In genomic region chr16:67935096-67935401, GRCh38 we compare ENCODE assay signal across 8 cellular contexts. TPM values are rescaled to one million over a fixed set of nuclear protein-coding genes. Genes with fewer than 3 reads are reported as not detected.
DNase-seq lines count a peak whose midpoint lies in the region; ATAC-seq, FAIRE-seq and TF ChIP-seq lines count a peak whose summit lies in the region.

No MANE protein-coding gene starts in this region.

- TF ChIP-seq POLR2A in breast epithelium (IDR thresholded peaks at IDR 0.05), result no peak
- no peak for TF ChIP-seq POLR2A in uterus (IDR thresholded peaks at IDR 0.05)

- H3K4me1 ChIP-seq in breast epithelium (peaks cover 9 to 12% of the 10 kb centered on the region in 2 donors), uterus (peaks cover 0 to 3% of the 10 kb centered on the region in 2 donors)

- peak overlapping the region; percentile 87 to 100 for H3K4me3 Mint-ChIP-seq in activated T-cell treated with anti-CD3 and anti-CD28 coated beads, Interleukin-2, amount 50 U/mL, for 72 hours
- H3K4me3 Mint-ChIP-seq in memory B cell, result peak overlapping the region; percentile 92

- H3K9me3 ChIP-seq in breast epithelium (no peaks in the 10 kb centered on the region), uterus (no peaks in the 10 kb centered on the region)

- H3K27me3 Mint-ChIP-seq in activated T-cell treated with anti-CD3 and anti-CD28 coated beads, Interleukin-2, amount 50 U/mL, for 72 hours (ENCODE audit: low read depth), result no peaks in the 10 kb centered on the region
- H3K27me3 Mint-ChIP-seq in memory B cell, result no peaks in the 10 kb centered on the region

- H3K4me3 ChIP-seq in breast epithelium, result peak overlapping the region; percentile 84 to 89 (median 86)
- peak overlapping the region; percentile 72 to 79 for H3K4me3 ChIP-seq in uterus

- peaks cover 9 to 11% of the 10 kb centered on the region in 2 donors for H3K36me3 Mint-ChIP-seq in activated T-cell treated with anti-CD3 and anti-CD28 coated beads, Interleukin-2, amount 50 U/mL, for 72 hours (ENCODE audit: insufficient read depth in 2 of 2)
- H3K36me3 Mint-ChIP-seq in memory B cell, result peaks cover 13% of the 10 kb centered on the region

- H3K27me3 ChIP-seq in breast epithelium, result no peaks in the 10 kb centered on the region
- H3K27me3 ChIP-seq in uterus, result no peaks in the 10 kb centered on the region

- ATAC-seq in activated T-cell treated with anti-CD3 and anti-CD28 coated beads, Interleukin-2, amount 50 U/mL, for 72 hours (replicated peaks in 1 of 2), result no peak
- ATAC-seq in memory B cell (ENCODE audit: low read depth), result no peak
- no peak for ATAC-seq in GM21576 (IDR thresholded peaks at IDR 0.05; ENCODE audit: unreplicated experiment)

- H3K36me3 ChIP-seq in breast epithelium, result no peaks in the 10 kb centered on the region
- no peaks in the 10 kb centered on the region for H3K36me3 ChIP-seq in uterus

- DNase-seq in activated T-cell treated with anti-CD3 and anti-CD28 coated beads, Interleukin-2, amount 50 U/mL, for 72 hours, result no peak
- DNase-seq in activated T-cell treated with anti-CD3 and anti-CD28 coated beads for 4 hours (no peak), breast epithelium (ENCODE audit: low spot score in 2 of 2) (no peak), memory B cell (ENCODE audit: low spot score in 2 of 2) (no peak), uterus (no peak), frontal cortex (ENCODE audit: low spot score in 2 of 2) (no peak), NCI-H2171 (lab: John Stamatoyannopoulos, UW) (no peak)

- H3K27ac Mint-ChIP-seq in activated T-cell treated with anti-CD3 and anti-CD28 coated beads, Interleukin-2, amount 50 U/mL, for 72 hours, result peak overlapping the region; percentile 81
- peak overlapping the region; percentile 86 for H3K27ac Mint-ChIP-seq in memory B cell

- H3K27ac ChIP-seq in breast epithelium (peak overlapping the region; percentile 89 to 98), uterus (peak overlapping the region; percentile 85 to 91)

- FAIRE-seq in frontal cortex (lab: Jason Lieb, UNC), result no peak

- intact Hi-C loops in breast epithelium (cut with DNase I; ENCODE audit: low total_unique reads) (no loop called here), uterus (cut with DNase I; ENCODE audit: low total_unique reads) (no loop called here)

- H3K4me1 Mint-ChIP-seq in activated T-cell treated with anti-CD3 and anti-CD28 coated beads, Interleukin-2, amount 50 U/mL, for 72 hours (ENCODE audit: low read depth), result peaks cover 46% of the 10 kb centered on the region
- peaks cover 18% of the 10 kb centered on the region for H3K4me1 Mint-ChIP-seq in memory B cell

- TF ChIP-seq CTCF in breast epithelium (IDR thresholded peaks at IDR 0.05) (no peak), uterus (IDR thresholded peaks at IDR 0.05) (no peak)

- no peaks in the 10 kb centered on the region for H3K9me3 Mint-ChIP-seq in activated T-cell treated with anti-CD3 and anti-CD28 coated beads, Interleukin-2, amount 50 U/mL, for 72 hours
- no peaks in the 10 kb centered on the region for H3K9me3 Mint-ChIP-seq in memory B cell

RNA-seq across cellular contexts. Expression of gene PSMB10, which starts 1.6 kb away (rescaled TPM):
- 100 to 1,000 TPM; 169 to 184 TPM for total RNA-seq in activated T-cell treated with anti-CD3 and anti-CD28 coated beads, Interleukin-2, amount 50 U/mL, for 72 hours
- total RNA-seq in breast epithelium, result 10 to 100 TPM; 32.1 to 46.2 (median 34.1) TPM
- 10 to 100 TPM in 3 of 4 donors, 1 to 10 TPM in 1; 9.5 to 30.7 (median 15.3) TPM for total RNA-seq in uterus
- total RNA-seq in frontal cortex, result 13.0 TPM

RNA-seq across cellular contexts. Expression of gene CTRL, which starts 3.4 kb away (rescaled TPM):
- total RNA-seq in activated T-cell treated with anti-CD3 and anti-CD28 coated beads, Interleukin-2, amount 50 U/mL, for 72 hours, result 1 to 10 TPM; 4.2 to 5.0 TPM
- total RNA-seq in breast epithelium (1 to 10 TPM; 1.0 to 2.6 (median 1.8) TPM), uterus (1 to 10 TPM in 1 of 4 donors, not detected in 3; 1.0 TPM), frontal cortex (2.0 TPM)

RNA-seq across cellular contexts. Expression of gene LCAT, which starts 8.9 kb away (rescaled TPM):
- total RNA-seq in activated T-cell treated with anti-CD3 and anti-CD28 coated beads, Interleukin-2, amount 50 U/mL, for 72 hours, result 10 to 100 TPM; 12.3 to 20.1 TPM
- total RNA-seq in breast epithelium, result 10 to 100 TPM; 11.8 to 18.6 (median 15.4) TPM
- total RNA-seq in uterus, result 10 to 100 TPM; 11.0 to 75.2 (median 12.4) TPM
- total RNA-seq in frontal cortex, result 0.82 TPM

RNA-seq across cellular contexts. Expression of gene SLC12A4, which starts 33.4 kb away (rescaled TPM):
- 10 to 100 TPM; 32.6 to 34.7 TPM for total RNA-seq in activated T-cell treated with anti-CD3 and anti-CD28 coated beads, Interleukin-2, amount 50 U/mL, for 72 hours
- total RNA-seq in breast epithelium (10 to 100 TPM; 32.1 to 64.9 (median 53.6) TPM), uterus (100 to 1,000 TPM in 1 of 4 donors, 10 to 100 TPM in 3; 25.6 to 137 (median 62.3) TPM), frontal cortex (6.5 TPM)

RNA-seq across cellular contexts. Expression of gene PSKH1, which starts 42.0 kb away (rescaled TPM):
- 10 to 100 TPM; 16.1 to 16.2 TPM for total RNA-seq in activated T-cell treated with anti-CD3 and anti-CD28 coated beads, Interleukin-2, amount 50 U/mL, for 72 hours
- total RNA-seq in breast epithelium, result 10 to 100 TPM; 17.3 to 20.5 (median 17.4) TPM
- 10 to 100 TPM in 3 of 4 donors, 1 to 10 TPM in 1; 3.1 to 34.3 (median 24.5) TPM for total RNA-seq in uterus
- 6.5 TPM for total RNA-seq in frontal cortex
